9 cellular contexts compared by ENCODE assay signal in the genomic region with DNA sequence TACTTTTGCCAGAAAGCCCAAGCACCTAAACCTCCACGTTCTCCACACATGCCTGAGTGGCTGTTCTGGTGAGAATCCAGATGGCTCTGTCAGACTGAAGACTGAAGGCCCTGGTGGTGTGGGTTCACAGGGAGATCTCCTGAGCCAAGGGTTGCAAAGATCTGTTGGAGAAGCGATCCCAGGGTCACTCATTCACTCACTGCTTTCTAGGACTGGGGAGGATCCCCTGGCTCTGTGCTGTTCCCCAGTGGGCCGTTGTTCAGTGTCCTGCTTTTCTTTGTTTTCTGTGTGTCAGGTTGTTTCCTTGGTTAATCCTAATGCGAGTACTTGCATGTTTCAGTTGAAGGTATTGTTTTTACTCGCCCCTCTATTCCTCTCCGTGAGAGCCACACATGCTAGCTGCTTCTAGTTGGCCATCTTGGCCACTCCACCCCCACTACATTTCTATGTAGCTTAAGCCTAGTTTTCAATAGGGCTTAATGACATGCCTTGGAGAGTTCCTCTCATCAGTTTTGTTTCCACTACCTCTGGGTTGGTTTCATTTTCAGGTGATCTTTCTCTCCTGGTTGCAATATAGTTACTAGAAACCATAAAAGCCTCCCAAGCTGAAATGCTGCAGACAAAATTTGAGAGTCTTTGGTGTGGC.
DNase-seq lines count a peak whose midpoint lies in the region; ATAC-seq and TF ChIP-seq lines count a peak whose summit lies in the region.
"Had no signal": no experiment of that assay in that cellular context is flagged by ENCODE, and none has a peak within 500 bp of the region (broad histone marks: within the 10 kb centered on the region; RNA-seq: fewer than 3 reads in every experiment).

No MANE protein-coding gene starts in this region.

- peaks cover 26% of the 10 kb centered on the region for H3K4me1 Mint-ChIP-seq in activated T-helper 17 cell treated with anti-CD3 and anti-CD28 coated beads, Interleukin-2, amount 50 U/mL, for 72 hours

- no peak for TF ChIP-seq POLR2A in uterus (IDR thresholded peaks at IDR 0.05)

- ATAC-seq in HG03039 (IDR thresholded peaks at IDR 0.05; ENCODE audit: unreplicated experiment), result peak; percentile 94
- ATAC-seq in activated T-helper 17 cell treated with anti-CD3 and anti-CD28 coated beads, Interleukin-2, amount 50 U/mL, for 72 hours (replicated peaks), result peak; percentile 92

- no peaks in the 10 kb centered on the region for H3K36me3 ChIP-seq in uterus

- no peaks in the 10 kb centered on the region for H3K27me3 ChIP-seq in uterus

- no peak overlapping the region for H3K4me3 ChIP-seq in uterus

- intact Hi-C loops in uterus (cut with DNase I; ENCODE audit: low total_unique reads), result no loop called here

- H3K36me3 Mint-ChIP-seq in activated T-helper 17 cell treated with anti-CD3 and anti-CD28 coated beads, Interleukin-2, amount 50 U/mL, for 72 hours (ENCODE audit: low read depth), result no peaks in the 10 kb centered on the region

- peak overlapping the region; percentile 70 for H3K4me3 Mint-ChIP-seq in activated T-helper 17 cell treated with anti-CD3 and anti-CD28 coated beads, Interleukin-2, amount 50 U/mL, for 72 hours

- H3K27me3 Mint-ChIP-seq in activated T-helper 17 cell treated with anti-CD3 and anti-CD28 coated beads, Interleukin-2, amount 50 U/mL, for 72 hours, result no peaks in the 10 kb centered on the region

- no peaks in the 10 kb centered on the region for H3K9me3 ChIP-seq in uterus

- H3K27ac ChIP-seq in uterus, result peak overlapping the region; percentile 39 to 88

- H3K27ac Mint-ChIP-seq in activated T-helper 17 cell treated with anti-CD3 and anti-CD28 coated beads, Interleukin-2, amount 50 U/mL, for 72 hours, result peak overlapping the region; percentile 85

- TF ChIP-seq CTCF in uterus (IDR thresholded peaks at IDR 0.05), result no peak

- H3K4me1 ChIP-seq in uterus, result peaks cover 0 to 14% of the 10 kb centered on the region in 2 donors

- DNase-seq in stimulated activated CD4-positive, alpha-beta T cell treated with anti-CD3 and anti-CD28 coated beads, Interleukin-1b, Interleukin-23, amount 100 ng/mL, for 48 hours, result peak; percentile 37
- no peak for DNase-seq in stimulated activated CD4-positive, alpha-beta T cell treated with anti-CD3 and anti-CD28 coated beads, Interleukin-4, amount 100 ng/mL, for 1 hour
- DNase-seq in uterus (no peak), NCI-H2081 (lab: John Stamatoyannopoulos, UW) (no peak), hepatic stellate cell (ENCODE audit: low spot score) (no peak), NCI-H446 treated with DMSO at 0.1 percent for 48 hours (lab: John Stamatoyannopoulos, UW) (no peak)
- DNase-seq: NK-92 treated with Interleukin-12 subunit alpha and Interleukin-12 subunit beta, amount 100 ng/mL, for 24 hours had no signal

- no peaks in the 10 kb centered on the region for H3K9me3 Mint-ChIP-seq in activated T-helper 17 cell treated with anti-CD3 and anti-CD28 coated beads, Interleukin-2, amount 50 U/mL, for 72 hours
